Comparison of ENCODE assay signal across 15 cellular contexts in the genomic region with DNA sequence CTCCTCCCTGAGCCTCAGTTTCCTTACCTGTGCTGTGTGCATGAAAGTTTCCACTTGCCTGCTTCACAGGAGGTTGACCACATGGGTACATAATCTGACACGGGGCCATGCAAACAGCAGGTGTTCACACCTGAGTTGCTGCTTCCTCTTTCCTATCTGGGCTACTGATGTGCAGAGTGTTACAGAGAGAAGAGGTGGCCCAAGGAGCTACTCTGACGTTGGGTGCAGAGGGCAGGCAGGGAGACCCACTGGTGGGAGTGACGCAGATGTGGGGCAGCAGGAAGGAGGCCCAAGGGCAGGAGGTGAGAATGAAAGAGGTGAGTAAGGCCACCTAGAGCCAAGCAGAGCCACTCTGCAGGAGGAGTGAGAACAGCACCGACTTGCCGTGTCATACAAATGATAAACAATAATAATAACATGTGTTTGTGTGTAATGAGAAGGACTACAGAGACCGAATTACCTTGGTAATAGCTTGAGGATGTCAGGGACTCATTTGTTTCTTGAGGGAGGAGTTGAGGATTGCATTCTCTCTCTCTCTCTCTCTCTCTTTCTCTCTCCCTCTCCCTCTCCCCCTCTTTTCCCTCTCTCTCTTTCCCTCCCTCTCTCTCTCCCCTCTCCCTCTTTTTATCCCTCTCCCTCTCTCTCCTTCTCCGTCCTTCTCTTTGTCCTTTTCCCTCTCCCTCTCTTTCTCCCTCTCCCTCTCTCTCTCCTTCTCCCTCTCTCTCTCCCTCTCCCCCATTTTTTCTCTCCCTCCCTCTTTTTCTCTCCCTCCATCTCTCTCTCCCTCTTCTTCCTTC.
A peak's percentile ranks its signal among the peaks of the same experiment; 100 is the strongest.
DNase-seq lines count a peak whose midpoint lies in the region; ATAC-seq and TF ChIP-seq lines count a peak whose summit lies in the region.
"Had no signal": no experiment of that assay in that cellular context is flagged by ENCODE, and none has a peak within 500 bp of the region (broad histone marks: within the 10 kb centered on the region; RNA-seq: fewer than 3 reads in every experiment).

No MANE protein-coding gene starts in this region.

- H3K27ac Mint-ChIP-seq in chondrocyte (ENCODE audit: unreplicated experiment): no peak overlapping the region
- no peak overlapping the region for H3K27ac Mint-ChIP-seq in neural progenitor cell
- no peak overlapping the region for H3K27ac Mint-ChIP-seq in naive thymus-derived CD8-positive, alpha-beta T cell
- H3K27ac Mint-ChIP-seq: CD4-positive, CD25-positive, alpha-beta regulatory T cell; HFFc6 had no signal

- no peak for ATAC-seq in naive thymus-derived CD8-positive, alpha-beta T cell

- peaks cover 22% of the 10 kb centered on the region for H3K27me3 ChIP-seq in neural progenitor cell

- CTCF ChIA-PET in HEK293 (lab: Yijun Ruan, JAX): interaction anchor here (0.6 to 1.1 kb wide), 3 partner anchors 16 to 90 kb away, joined by 3 read pairs; no protein-coding TSS in a partner anchor

- no peak overlapping the region for H2AFZ ChIP-seq in neural progenitor cell (replicated peaks)

- no peaks in the 10 kb centered on the region for H3F3A ChIP-seq in neural progenitor cell (ENCODE audit: low read depth)

- H3K4me3 Mint-ChIP-seq in chondrocyte (ENCODE audit: unreplicated experiment) (no peak overlapping the region), neural progenitor cell (peak overlapping the region; percentile 10)
- H3K4me3 Mint-ChIP-seq in naive thymus-derived CD8-positive, alpha-beta T cell: no peak overlapping the region
- H3K4me3 Mint-ChIP-seq: CD4-positive, CD25-positive, alpha-beta regulatory T cell; HFFc6 had no signal

- H3K9me3 ChIP-seq in HEK293 (ENCODE audit: control insufficient read depth, insufficient read depth, low read depth, low read length) (no peaks in the 10 kb centered on the region), neural progenitor cell (ENCODE audit: low read depth) (no peaks in the 10 kb centered on the region)
- H3K9me3 ChIP-seq: BLaER1 treated with 17β-estradiol and CSF1 and Interleukin-3, amounts not matched to agents 10 nM and 100 nM; HAP-1 had no signal

- H3K36me3 Mint-ChIP-seq in chondrocyte (ENCODE audit: low read depth): no peaks in the 10 kb centered on the region
- no peaks in the 10 kb centered on the region for H3K36me3 Mint-ChIP-seq in neural progenitor cell
- H3K36me3 Mint-ChIP-seq in naive thymus-derived CD8-positive, alpha-beta T cell: no peaks in the 10 kb centered on the region
- H3K36me3 Mint-ChIP-seq: CD4-positive, CD25-positive, alpha-beta regulatory T cell had no signal

- H3K4me1 ChIP-seq in HEK293 (ENCODE audit: control insufficient read depth, insufficient read depth, low read length): no peaks in the 10 kb centered on the region
- peaks cover 5% of the 10 kb centered on the region for H3K4me1 ChIP-seq in neural progenitor cell
- H3K4me1 ChIP-seq: BLaER1 treated with 17β-estradiol and CSF1 and Interleukin-3, amounts not matched to agents 10 nM and 100 nM; HAP-1 had no signal

- H3K4me2 ChIP-seq in neural progenitor cell: no peak overlapping the region
- H3K4me2 ChIP-seq: BLaER1 treated with 17β-estradiol and CSF1 and Interleukin-3, amounts not matched to agents 10 nM and 100 nM had no signal

- TF ChIP-seq CTCF in HEK293 (tag by site-specific recombination; IDR thresholded peaks at IDR 0.05) (no peak), chondrocyte (IDR thresholded peaks at IDR 0.05) (no peak), neural progenitor cell (IDR thresholded peaks at IDR 0.05) (no peak)

- no peaks in the 10 kb centered on the region for H3K79me2 ChIP-seq in neural progenitor cell (ENCODE audit: low read depth)

- H3K9ac ChIP-seq in neural progenitor cell: no peak overlapping the region
- H3K9ac ChIP-seq: BLaER1 treated with 17β-estradiol and CSF1 and Interleukin-3, amounts not matched to agents 10 nM and 100 nM had no signal

- POLR2A ChIA-PET in HEK293 (lab: Yijun Ruan, JAX): no interaction called here
- POLR2A ChIA-PET in naive thymus-derived CD8-positive, alpha-beta T cell (lab: Charles Lee): no interaction called here

- H3K4me1 Mint-ChIP-seq in chondrocyte (ENCODE audit: low read depth) (no peaks in the 10 kb centered on the region), neural progenitor cell (peaks cover 8% of the 10 kb centered on the region)
- H3K4me1 Mint-ChIP-seq in naive thymus-derived CD8-positive, alpha-beta T cell: peaks cover 0 to 4% (median 0%) of the 10 kb centered on the region in 4 donors
- H3K4me1 Mint-ChIP-seq: CD4-positive, CD25-positive, alpha-beta regulatory T cell had no signal

- H3K27me3 Mint-ChIP-seq in chondrocyte (ENCODE audit: low read depth) (peaks cover 34% of the 10 kb centered on the region), neural progenitor cell (ENCODE audit: insufficient read depth, low read depth) (peaks cover 8% of the 10 kb centered on the region)
- peaks cover 4 to 66% (median 17%) of the 10 kb centered on the region in 5 donors for H3K27me3 Mint-ChIP-seq in naive thymus-derived CD8-positive, alpha-beta T cell

- peak; percentile 13 for DNase-seq in DMS53 (lab: John Stamatoyannopoulos, UW)
- no peak for DNase-seq in DMS53 treated with DMSO at 0.1 percent for 48 hours (lab: John Stamatoyannopoulos, UW; ENCODE audit: unreplicated experiment)
- peak; percentile 58 for DNase-seq in chondrocyte (ENCODE audit: low spot score)
- DNase-seq in neural progenitor cell (ENCODE audit: low spot score): no peak
- DNase-seq in naive thymus-derived CD8-positive, alpha-beta T cell: no peak
- no peak for DNase-seq in HPDE6-E6E7 (ENCODE audit: extremely low spot score)
- no peak for DNase-seq in NCI-H128 (lab: John Stamatoyannopoulos, UW; ENCODE audit: unreplicated experiment)
- DNase-seq: ACHN; CD4-positive, CD25-positive, alpha-beta regulatory T cell; DND-41; GDM1; HFFc6 had no signal

- H3K27ac ChIP-seq in HEK293 (ENCODE audit: extremely low read depth, low read depth, low read length) (no peak overlapping the region), neural progenitor cell (no peak overlapping the region)
- H3K27ac ChIP-seq: BLaER1 treated with 17β-estradiol and CSF1 and Interleukin-3, amounts not matched to agents 10 nM and 100 nM had no signal

- H3K9me3 Mint-ChIP-seq in chondrocyte (ENCODE audit: low read depth) (no peaks in the 10 kb centered on the region), neural progenitor cell (no peaks in the 10 kb centered on the region)
- H3K9me3 Mint-ChIP-seq in naive thymus-derived CD8-positive, alpha-beta T cell: peaks cover 0 to 2% (median 0%) of the 10 kb centered on the region in 9 donors

- H3K36me3 ChIP-seq in HEK293 (ENCODE audit: control insufficient read depth in 2 of 2, insufficient read depth in 1 of 2, low read length in 2 of 2) (no peaks in the 10 kb centered on the region), neural progenitor cell (no peaks in the 10 kb centered on the region)
- H3K36me3 ChIP-seq: BLaER1 treated with 17β-estradiol and CSF1 and Interleukin-3, amounts not matched to agents 10 nM and 100 nM; HAP-1 had no signal

- H4K20me1 ChIP-seq in neural progenitor cell (ENCODE audit: low read depth): no peaks in the 10 kb centered on the region

- H3K4me3 ChIP-seq in HEK293 (ENCODE audit: low read depth, low read length): no peak overlapping the region
- no peak overlapping the region for H3K4me3 ChIP-seq in neural progenitor cell
- H3K4me3 ChIP-seq: BLaER1 treated with 17β-estradiol and CSF1 and Interleukin-3, amounts not matched to agents 10 nM and 100 nM; HAP-1 had no signal

TF ChIP-seq in HEK293, 187 proteins besides CTCF, POLR2A, EP300 and RAD21:
- TF ChIP-seq ZNF596 (tag by site-specific recombination; IDR thresholded peaks at IDR 0.05): peak; percentile 92
- peak; percentile 59 for TF ChIP-seq ZNF366 (tag by site-specific recombination; conservative IDR thresholded peaks at IDR 0.05)
- no peak for TF ChIP-seq BCL11A (tag by site-specific recombination; IDR thresholded peaks at IDR 0.05; ENCODE audit: low read depth)
- no peak for TF ChIP-seq ZBTB20 (tag by site-specific recombination; IDR thresholded peaks at IDR 0.05)
- TF ChIP-seq, protein P1, sequence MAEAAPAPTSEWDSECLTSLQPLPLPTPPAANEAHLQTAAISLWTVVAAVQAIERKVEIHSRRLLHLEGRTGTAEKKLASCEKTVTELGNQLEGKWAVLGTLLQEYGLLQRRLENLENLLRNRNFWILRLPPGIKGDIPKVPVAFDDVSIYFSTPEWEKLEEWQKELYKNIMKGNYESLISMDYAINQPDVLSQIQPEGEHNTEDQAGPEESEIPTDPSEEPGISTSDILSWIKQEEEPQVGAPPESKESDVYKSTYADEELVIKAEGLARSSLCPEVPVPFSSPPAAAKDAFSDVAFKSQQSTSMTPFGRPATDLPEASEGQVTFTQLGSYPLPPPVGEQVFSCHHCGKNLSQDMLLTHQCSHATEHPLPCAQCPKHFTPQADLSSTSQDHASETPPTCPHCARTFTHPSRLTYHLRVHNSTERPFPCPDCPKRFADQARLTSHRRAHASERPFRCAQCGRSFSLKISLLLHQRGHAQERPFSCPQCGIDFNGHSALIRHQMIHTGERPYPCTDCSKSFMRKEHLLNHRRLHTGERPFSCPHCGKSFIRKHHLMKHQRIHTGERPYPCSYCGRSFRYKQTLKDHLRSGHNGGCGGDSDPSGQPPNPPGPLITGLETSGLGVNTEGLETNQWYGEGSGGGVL (tag by site-specific recombination; IDR thresholded peaks at IDR 0.05): peak; percentile 61; the same call in 1 of the 2 replicates

Comparison
In these comparisons a context has a peak if more than half of its experiments do, and no peak if none do; other contexts are left out.
1. DNase-seq: peak in DMS53 (single experiment) and chondrocyte (single experiment); none in DMS53 treated with DMSO at 0.1 percent for 48 hours (single experiment), neural progenitor cell (single experiment), naive thymus-derived CD8-positive, alpha-beta T cell (0 of 10), HPDE6-E6E7 (single experiment) and NCI-H128 (single experiment).